Comparison of ENCODE assay signal across 1 cellular context in the genomic region with DNA sequence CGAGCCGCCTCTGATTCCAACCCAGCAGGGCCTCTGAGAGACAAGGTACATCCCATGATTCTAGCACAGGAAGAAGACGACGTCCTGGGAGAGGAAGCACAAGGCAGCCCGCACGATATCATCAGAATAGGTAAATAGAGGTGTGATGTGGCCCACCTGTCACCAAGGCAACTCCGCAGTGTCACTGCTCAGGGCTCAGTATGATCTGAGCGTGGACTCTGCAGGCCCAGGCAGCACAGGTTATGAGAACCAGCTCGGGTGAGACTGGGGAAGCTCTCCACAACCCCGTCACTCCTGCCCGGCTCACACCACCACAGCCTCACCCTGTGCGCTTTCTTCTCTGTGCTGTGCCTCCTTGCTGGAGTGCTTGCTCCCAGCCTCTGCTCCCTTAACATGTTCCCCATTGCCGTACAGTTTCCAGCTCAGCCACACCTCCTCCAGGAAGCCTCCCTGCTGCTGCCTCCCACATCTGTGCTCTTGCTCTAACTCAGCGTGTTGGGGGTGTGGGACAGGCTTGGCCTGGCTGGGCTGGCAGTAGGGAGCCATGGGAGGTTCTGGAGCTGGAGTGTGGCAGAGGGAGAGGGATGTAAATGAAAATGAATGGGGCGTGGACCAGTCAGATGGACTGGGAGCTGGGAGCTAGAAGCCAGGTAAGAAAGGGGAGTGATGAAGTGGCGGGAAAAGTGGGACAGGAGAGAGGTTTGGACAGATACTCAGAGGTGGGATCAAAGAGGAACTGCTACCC.
TF ChIP-seq lines count a peak whose summit lies in the region.

No MANE protein-coding gene starts in this region.

TF ChIP-seq in WTC11, 78 proteins besides CTCF, POLR2A, EP300 and RAD21:
- no peak for TF ChIP-seq ZNF416 (CRISPR knock-in tag; IDR thresholded peaks at IDR 0.05)
- no peak for TF ChIP-seq RORB (CRISPR knock-in tag; IDR thresholded peaks at IDR 0.05)
